17 cellular contexts compared by ENCODE assay signal in genomic region chr16:4420703-4421102, GRCh38. TPM values are rescaled to one million over a fixed set of nuclear protein-coding genes. Genes with fewer than 3 reads are reported as not detected.
A peak's percentile ranks its signal among the peaks of the same experiment; 100 is the strongest.
DNase-seq lines count a peak whose midpoint lies in the region; TF ChIP-seq lines count a peak whose summit lies in the region.
"Had no signal": no experiment of that assay in that cellular context is flagged by ENCODE, and none has a peak within 500 bp of the region (broad histone marks: within the 10 kb centered on the region; RNA-seq: fewer than 3 reads in every experiment).

No MANE protein-coding gene starts in this region.

- no peaks in the 10 kb centered on the region for H4K20me1 ChIP-seq in hepatocyte (ENCODE audit: insufficient read depth, poor library complexity, severe bottlenecking)
- H4K20me1 ChIP-seq in osteoblast (ENCODE audit: insufficient read depth, low read length), result no peaks in the 10 kb centered on the region

- H3K27ac ChIP-seq in hepatocyte (peak overlapping the region; percentile 60), osteoblast (ENCODE audit: low read depth, low read length) (no peak overlapping the region), left ventricle myocardium inferior (replicated peaks) (no peak overlapping the region)
- H3K27ac ChIP-seq: 22Rv1, BLaER1, SJCRH30 had no signal

- H3K36me3 ChIP-seq in hepatocyte (replicated peaks; ENCODE audit: insufficient read depth, low read depth) (no peaks in the 10 kb centered on the region), osteoblast (ENCODE audit: insufficient read depth, low read length) (no peaks in the 10 kb centered on the region), left ventricle myocardium inferior (no peaks in the 10 kb centered on the region)
- H3K36me3 ChIP-seq: BLaER1, SJCRH30 had no signal

- no peaks in the 10 kb centered on the region for H3K9me2 ChIP-seq in hepatocyte (replicated peaks; ENCODE audit: insufficient read depth)

- no peak overlapping the region for H3K4me3 ChIP-seq in hepatocyte
- H3K4me3 ChIP-seq in osteoblast (ENCODE audit: insufficient read depth, low read length), result no peak overlapping the region
- no peak overlapping the region for H3K4me3 ChIP-seq in left ventricle myocardium inferior
- H3K4me3 ChIP-seq: BLaER1, SJCRH30 had no signal

- H3K9me3 ChIP-seq in hepatocyte (ENCODE audit: low read depth) (no peaks in the 10 kb centered on the region), osteoblast (ENCODE audit: low read depth, low read length) (no peaks in the 10 kb centered on the region), left ventricle myocardium inferior (replicated peaks) (no peaks in the 10 kb centered on the region)
- H3K9me3 ChIP-seq: BLaER1, SJCRH30 had no signal

- H3K4me2 ChIP-seq in hepatocyte (peak overlapping the region; percentile 19), osteoblast (ENCODE audit: insufficient read depth, low read length) (no peak overlapping the region)
- H3K4me2 ChIP-seq: BLaER1 had no signal

- H3K4me1 ChIP-seq in hepatocyte (ENCODE audit: insufficient read depth) (no peaks in the 10 kb centered on the region), osteoblast (ENCODE audit: insufficient read depth, low read length) (peaks cover 9% of the 10 kb centered on the region), left ventricle myocardium inferior (peaks cover 23% of the 10 kb centered on the region)

- H3K79me2 ChIP-seq in hepatocyte, result no peaks in the 10 kb centered on the region
- H3K79me2 ChIP-seq in osteoblast (ENCODE audit: insufficient read depth, low read length), result peaks cover 2% of the 10 kb centered on the region

- H3K27me3 ChIP-seq in hepatocyte (no peaks in the 10 kb centered on the region), osteoblast (ENCODE audit: insufficient read depth, low read length) (no peaks in the 10 kb centered on the region), left ventricle myocardium inferior (ENCODE audit: low read depth) (no peaks in the 10 kb centered on the region)
- H3K27me3 ChIP-seq: BLaER1, SJCRH30 had no signal

- no peak for TF ChIP-seq CTCF in hepatocyte (IDR thresholded peaks at IDR 0.05; ENCODE audit: poor library complexity)
- TF ChIP-seq CTCF in osteoblast (IDR thresholded peaks at IDR 0.05; ENCODE audit: extremely low read depth, low read depth, low read length), result no peak
- TF ChIP-seq CTCF in left ventricle myocardium inferior (IDR thresholded peaks at IDR 0.05; ENCODE audit: borderline replicate concordance), result no peak

- peak; percentile 68 for DNase-seq in SIG-M5 treated with dmso at 0.1 percent for 504 hours (lab: John Stamatoyannopoulos, UW; ENCODE audit: unreplicated experiment)
- no peak for DNase-seq in SIG-M5 (lab: John Stamatoyannopoulos, UW)
- DNase-seq in OCI-M1 (lab: John Stamatoyannopoulos, UW), result peak; percentile 27
- no peak for DNase-seq in hepatocyte (ENCODE audit: low spot score)
- no peak for DNase-seq in NCI-H774 (lab: John Stamatoyannopoulos, UW)
- DNase-seq in osteoblast (ENCODE audit: insufficient read length, low spot score, missing footprints), result no peak
- DNase-seq in activated naive CD4-positive, alpha-beta T cell treated with anti-CD3 and anti-CD28 coated beads, Interleukin-2, amount 50 U/mL, for 16 hours, result no peak
- DNase-seq in left ventricle myocardium inferior, result no peak
- DNase-seq: DMS 273 treated with DMSO at 0.1 percent for 48 hours, NCI-H1092, NCI-H1694, NCI-H2107, NCI-H345, NCI-H526 treated with DMSO at 0.1 percent for 48 hours, SJCRH30 had no signal

- H2AFZ ChIP-seq in hepatocyte (no peak overlapping the region), osteoblast (ENCODE audit: low read length) (no peak overlapping the region)

- intact Hi-C loops in left ventricle myocardium inferior (cut with micrococcal nuclease), result no loop called here

- WGBS in hepatocyte (ENCODE audit: low lambda C conversion rate, missing lambda C conversion rate), result 93% methylated on average over 5 of the region's 5 CpGs

RNA-seq across cellular contexts. Expression of gene CORO7, which starts 4.3 kb away (rescaled TPM):
- total RNA-seq in hepatocyte (13.9 and 18.2 TPM in 2 replicates), osteoblast (9.7 and 17.7 TPM in 2 replicates), left ventricle myocardium inferior (12.5 TPM)
- 33.3 and 34.4 TPM in 2 replicates for polyA plus RNA-seq in hepatocyte

RNA-seq across cellular contexts. Expression of gene DNAJA3, which starts 5.0 kb away (rescaled TPM):
- total RNA-seq in hepatocyte (55.3 and 59.2 TPM in 2 replicates), osteoblast (30.0 and 30.9 TPM in 2 replicates), left ventricle myocardium inferior (74.2 TPM)
- polyA plus RNA-seq in hepatocyte, result 51.2 and 58.8 TPM in 2 replicates

RNA-seq across cellular contexts. Expression of gene VASN, which starts 49.1 kb away (rescaled TPM):
- 10.0 and 12.1 TPM in 2 replicates for total RNA-seq in hepatocyte
- polyA plus RNA-seq in hepatocyte, result 55.9 and 64.2 TPM in 2 replicates
- total RNA-seq in osteoblast, result 202 and 217 TPM in 2 replicates
- 5.5 TPM for total RNA-seq in left ventricle myocardium inferior

RNA-seq across cellular contexts. Expression of gene NMRAL1, which starts 53.7 kb away (rescaled TPM):
- total RNA-seq in hepatocyte, result 42.7 and 47.6 TPM in 2 replicates
- polyA plus RNA-seq in hepatocyte, result 47.5 and 49.5 TPM in 2 replicates
- 71.0 and 90.5 TPM in 2 replicates for total RNA-seq in osteoblast
- total RNA-seq in left ventricle myocardium inferior, result 21.9 TPM

RNA-seq across cellular contexts. Expression of gene HMOX2, which starts 55.5 kb away (rescaled TPM):
- total RNA-seq in hepatocyte (57.7 and 68.8 TPM in 2 replicates), osteoblast (39.4 and 44.5 TPM in 2 replicates), left ventricle myocardium inferior (115 TPM)
- 108 TPM in 2 replicates for polyA plus RNA-seq in hepatocyte

Comparison
In these comparisons a context has a peak if more than half of its experiments do, and no peak if none do; other contexts are left out.
1. DNase-seq: peak in SIG-M5 treated with dmso at 0.1 percent for 504 hours (single experiment) and OCI-M1 (single experiment); none in SIG-M5 (single experiment), hepatocyte (single experiment), NCI-H774 (single experiment), osteoblast (single experiment), activated naive CD4-positive, alpha-beta T cell treated with anti-CD3 and anti-CD28 coated beads, Interleukin-2, amount 50 U/mL, for 16 hours (single experiment) and left ventricle myocardium inferior (single experiment).
2. RNA of gene VASN, which starts 49.1 kb away (total RNA-seq): 202 to 217 TPM in osteoblast; 10.0 to 12.1 TPM in hepatocyte and 5.5 TPM in left ventricle myocardium inferior (single experiment); every median in the first group is over 10 times any median in the second.